Comparison of ENCODE assay signal across 22 cellular contexts in genomic region chr10:116664631-116665030, GRCh38. TPM values are rescaled to one million over a fixed set of nuclear protein-coding genes. Genes with fewer than 3 reads are reported as not detected.
DNase-seq lines count a peak whose midpoint lies in the region; ATAC-seq and TF ChIP-seq lines count a peak whose summit lies in the region.
"Had no signal": no experiment of that assay in that cellular context is flagged by ENCODE, and none has a peak within 500 bp of the region (broad histone marks: within the 10 kb centered on the region; RNA-seq: fewer than 3 reads in every experiment).

No MANE protein-coding gene starts in this region.

- no peak for TF ChIP-seq EP300 in gastroesophageal sphincter (IDR thresholded peaks at IDR 0.05)

- H2BK20ac ChIP-seq in H9 (ENCODE audit: low read depth, low read length, poor library complexity, severe bottlenecking) = no peak overlapping the region

- H3K27me3 Mint-ChIP-seq in H9 (ENCODE audit: low read depth) (no peaks in the 10 kb centered on the region), WTC11 (ENCODE audit: low read depth) (no peaks in the 10 kb centered on the region)

- CTCF ChIA-PET in WTC11 (lab: Charles Lee) = no interaction called here

- no peak overlapping the region for H3K27ac ChIP-seq in H9 (ENCODE audit: insufficient read length, low read depth, low read length)
- H3K27ac ChIP-seq in gastroesophageal sphincter = peak overlapping the region in 3 of 4 donors; percentile 14 to 63 (median 32)

- no peak overlapping the region for H3K18ac ChIP-seq in H9 (ENCODE audit: insufficient read length, low read depth, low read length)

- no peak overlapping the region for H3K14ac ChIP-seq in H9 (ENCODE audit: insufficient read depth, low read length)

- H3K27ac Mint-ChIP-seq in H9 (no peak overlapping the region; a peak in 1 of 7 replicates), WTC11 (peak overlapping the region; percentile 29; the same call in 1 of the 2 replicates)
- H3K27ac Mint-ChIP-seq: CD4-positive, CD25-positive, alpha-beta regulatory T cell; CD8-positive, alpha-beta memory T cell; GM23338; HFFc6 had no signal

- DNase-seq in H9 (peak; percentile 19), WTC11 (ENCODE audit: low spot score) (no peak), posterior vena cava (ENCODE audit: low spot score) (peak; percentile 22), NCI-H146 treated with DMSO at 0.1 percent for 48 hours (lab: John Stamatoyannopoulos, UW; ENCODE audit: unreplicated experiment) (no peak), GM19240 (ENCODE audit: insufficient read length, low spot score) (no peak)
- DNase-seq: ACHN; BE2C; C1 segment of cervical spinal cord; CD4-positive, CD25-positive, alpha-beta regulatory T cell; CD8-positive, alpha-beta memory T cell; COR-L47; DMS 273 treated with DMSO at 0.1 percent for 48 hours; DMS53; DND-41; EL; HFFc6 had no signal

- H3K27me3 ChIP-seq in H9 (ENCODE audit: insufficient read depth, low read length) (no peaks in the 10 kb centered on the region), gastroesophageal sphincter (peaks cover 7% of the 10 kb centered on the region)
- H3K27me3 ChIP-seq: BE2C had no signal

- intact Hi-C loops in posterior vena cava (cut with DNase I) = no loop called here

- no peak for ATAC-seq in WTC11
- ATAC-seq in gastroesophageal sphincter = no peak
- no peak for ATAC-seq in HG02938 (IDR thresholded peaks at IDR 0.05; ENCODE audit: unreplicated experiment)
- ATAC-seq: GM12878, GM23338, HCT116 had no signal

- no peak overlapping the region for H3K4ac ChIP-seq in H9 (ENCODE audit: low read depth, low read length)

- no peaks in the 10 kb centered on the region for H3K79me1 ChIP-seq in H9 (ENCODE audit: insufficient read depth, low read depth, low read length, poor library complexity, severe bottlenecking)

- H3K9me3 Mint-ChIP-seq in H9 (no peaks in the 10 kb centered on the region), WTC11 (peaks cover 6% of the 10 kb centered on the region)
- H3K9me3 Mint-ChIP-seq: GM23338, HFFc6 had no signal

- no peak overlapping the region for H4K91ac ChIP-seq in H9 (ENCODE audit: insufficient read length, low read depth, low read length)

- no peak overlapping the region for H3K56ac ChIP-seq in H9 (ENCODE audit: insufficient read length, low read depth, low read length)

- H3K36me3 Mint-ChIP-seq in H9 (ENCODE audit: insufficient read depth in 1 of 3, low read depth in 3 of 3) (peaks cover 11 to 50% (median 44%) of the 10 kb centered on the region in 3 experiments; a peak in 6 of 7 replicates), WTC11 (peaks cover 32% of the 10 kb centered on the region)
- H3K36me3 Mint-ChIP-seq: CD4-positive, CD25-positive, alpha-beta regulatory T cell; CD8-positive, alpha-beta memory T cell had no signal

- POLR2A ChIA-PET in WTC11 (lab: Charles Lee) = no interaction called here

- H4K5ac ChIP-seq in H9 (ENCODE audit: insufficient read length, low read depth, low read length) = no peak overlapping the region

- H2AFZ ChIP-seq in H9 (ENCODE audit: low read length) = no peak overlapping the region
- H2AFZ ChIP-seq: GM23338 had no signal

- H3K23ac ChIP-seq in H9 (ENCODE audit: insufficient read length, low read depth, low read length) = no peak overlapping the region

- H4K20me1 ChIP-seq in H9 (ENCODE audit: control insufficient read depth, insufficient read depth, insufficient read length) = no peaks in the 10 kb centered on the region

- no peak overlapping the region for H2AK5ac ChIP-seq in H9 (ENCODE audit: insufficient read length, low read length)

- TF ChIP-seq POLR2A in gastroesophageal sphincter (IDR thresholded peaks at IDR 0.05) = no peak

- no peaks in the 10 kb centered on the region for H3K9me3 ChIP-seq in H9 (ENCODE audit: control insufficient read depth, low read depth, low read length)
- no peaks in the 10 kb centered on the region for H3K9me3 ChIP-seq in gastroesophageal sphincter
- H3K9me3 ChIP-seq: BE2C had no signal

- H3K9ac ChIP-seq in H9 (ENCODE audit: extremely low read depth, insufficient read length, low read length) = no peak overlapping the region

- no peak overlapping the region for H3T11ph ChIP-seq in H9 (ENCODE audit: low read length)

- H3K79me2 ChIP-seq in H9 (ENCODE audit: insufficient read depth, low read length) = 0 out of 2 replicates have a peak, but pooled peaks cover 2% of the 10 kb centered on the region

- TF ChIP-seq CTCF in H9 (conservative IDR thresholded peaks at IDR 0.05) (no peak), WTC11 (IDR thresholded peaks at IDR 0.05) (no peak), gastroesophageal sphincter (IDR thresholded peaks at IDR 0.05) (no peak)

- H3K4me1 Mint-ChIP-seq in H9 = peaks cover 7 to 12% of the 10 kb centered on the region in 2 experiments
- peaks cover 23% of the 10 kb centered on the region for H3K4me1 Mint-ChIP-seq in WTC11
- H3K4me1 Mint-ChIP-seq: CD4-positive, CD25-positive, alpha-beta regulatory T cell; CD8-positive, alpha-beta memory T cell had no signal

- peaks cover 8% of the 10 kb centered on the region for H3K23me2 ChIP-seq in H9 (ENCODE audit: insufficient read length, low read depth, low read length, poor library complexity, severe bottlenecking)

- no peak overlapping the region for H3K4me2 ChIP-seq in H9 (ENCODE audit: insufficient read depth, insufficient read length, low read length)
- H3K4me2 ChIP-seq: GM23338 had no signal

- H2BK12ac ChIP-seq in H9 (ENCODE audit: insufficient read length, low read depth, low read length) = no peak overlapping the region

- H3K4me1 ChIP-seq in H9 (ENCODE audit: insufficient read depth, low read length) (peaks cover 5% of the 10 kb centered on the region; the same call in 1 of the 2 replicates), gastroesophageal sphincter (peaks cover 0 to 23% (median 3%) of the 10 kb centered on the region in 3 donors)
- H3K4me1 ChIP-seq: BE2C had no signal

- H2BK120ac ChIP-seq in H9 (ENCODE audit: low read depth, low read length, poor library complexity, severe bottlenecking) = no peak overlapping the region

- H3K4me3 ChIP-seq in gastroesophageal sphincter = no peak overlapping the region
- H3K4me3 ChIP-seq: GM12878, GM23338 had no signal

- H4K8ac ChIP-seq in H9 (replicated peaks; ENCODE audit: insufficient read length, low read depth, low read length) = no peak overlapping the region

- H3K36me3 ChIP-seq in gastroesophageal sphincter = no peaks in the 10 kb centered on the region
- H3K36me3 ChIP-seq: BE2C had no signal

- no peak overlapping the region for H2BK5ac ChIP-seq in H9 (ENCODE audit: insufficient read length, low read length)

- no CpG with 5 or more reads among the region's 5 CpGs for WGBS in H9 (ENCODE audit: extremely low coverage, insufficient read length, low lambda C conversion rate)
- WGBS in gastroesophageal sphincter (ENCODE audit: low coverage in 1 of 2), 2 donors = 83 to 100% methylated on average over 1 to 4 of the region's 5 CpGs

- H2BK15ac ChIP-seq in H9 (ENCODE audit: low read depth, low read length) = no peak overlapping the region

- H3K4me3 Mint-ChIP-seq in H9 (no peak overlapping the region), WTC11 (no peak overlapping the region)
- H3K4me3 Mint-ChIP-seq: CD4-positive, CD25-positive, alpha-beta regulatory T cell; CD8-positive, alpha-beta memory T cell; GM23338; HFFc6 had no signal

TF ChIP-seq in WTC11, 78 proteins besides CTCF, POLR2A, EP300 and RAD21:
- TF ChIP-seq GABPB1 (CRISPR knock-in tag; IDR thresholded peaks at IDR 0.05) (no peak), ZNF423 (CRISPR knock-in tag; IDR thresholded peaks at IDR 0.05) (0 out of 2 replicates have a peak, but pooled peaks have one; percentile 9), USF2 (CRISPR knock-in tag; IDR thresholded peaks at IDR 0.05) (no peak)

RNA-seq across cellular contexts. Expression of gene PNLIPRP2, which starts 43.9 kb away (rescaled TPM):
- 0.24 and 0.26 TPM in 2 replicates for total RNA-seq in H9 (2021)
- 0.28 to 0.76 TPM (median 0.57 TPM) in 3 replicates for total RNA-seq in WTC11 (2021)
- not detected for total RNA-seq in gastroesophageal sphincter
- 1 to 10 TPM in 1 of 2 donors, not detected in 1; 1.3 TPM for total RNA-seq in posterior vena cava
- total RNA-seq: CD4-positive, CD25-positive, alpha-beta regulatory T cell; CD8-positive, alpha-beta memory T cell; G401; GM23338; HFFc6 had no signal

Comparison
In these comparisons a context has a peak if more than half of its experiments do, and no peak if none do; other contexts are left out.
1. DNase-seq: peak in H9 (single experiment) and posterior vena cava (single experiment); none in WTC11 (single experiment), NCI-H146 treated with DMSO at 0.1 percent for 48 hours (single experiment) and GM19240 (single experiment).